In the genomic region with DNA sequence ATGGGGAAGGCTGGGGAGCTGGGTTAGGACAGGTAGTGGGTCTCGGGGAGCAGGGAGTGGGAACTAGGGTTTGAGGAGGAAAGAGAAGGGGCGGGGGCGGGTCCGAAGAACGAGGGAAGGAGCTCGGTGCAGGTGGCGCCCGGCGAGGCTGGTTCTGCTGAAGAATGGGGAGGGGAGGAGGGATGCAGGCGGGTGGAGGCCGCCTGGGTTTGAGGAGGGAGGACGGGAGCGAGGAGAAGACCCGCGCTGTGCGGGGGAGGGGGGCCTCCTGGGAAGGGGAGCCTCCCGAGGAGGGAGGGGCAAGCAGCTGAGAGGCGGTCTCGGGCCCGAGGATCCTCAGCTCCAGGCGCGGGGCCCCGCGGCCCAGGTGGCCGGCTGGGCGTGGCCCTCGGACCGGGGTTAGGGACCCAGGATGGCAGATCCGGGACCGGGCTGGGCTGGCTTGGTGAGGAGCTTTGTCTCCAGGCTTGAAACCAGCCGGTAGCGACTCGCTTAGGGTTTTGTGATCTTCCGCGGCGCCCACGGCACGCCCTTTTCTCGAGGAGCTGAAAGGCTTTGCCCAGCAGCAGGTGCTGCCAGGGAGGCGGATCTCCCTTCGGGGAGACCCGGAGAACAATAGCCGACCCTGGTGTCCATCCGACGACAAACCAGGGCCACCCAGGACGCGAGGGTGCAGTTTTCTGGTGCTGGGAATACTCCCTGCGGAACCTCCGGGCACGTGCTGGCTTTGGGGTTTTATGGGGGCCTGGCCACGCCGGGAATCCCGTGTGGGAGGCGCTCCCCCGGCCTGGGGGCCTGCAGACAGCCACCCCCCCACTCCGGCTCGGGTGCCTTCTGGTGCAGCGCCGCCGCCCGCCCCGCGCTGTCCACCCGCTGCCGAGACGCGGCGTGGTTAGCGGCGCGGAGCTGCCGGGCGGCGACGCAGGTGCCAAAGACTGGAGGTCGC, we compare ENCODE assay signal across 1 cellular context.
TF ChIP-seq lines count a peak whose summit lies in the region.

No MANE protein-coding gene starts in this region.

TF ChIP-seq in WTC11, 78 proteins besides CTCF, POLR2A, EP300 and RAD21 (continued from another document):
- TF ChIP-seq USF1 (CRISPR knock-in tag; IDR thresholded peaks at IDR 0.05) (peak; percentile 20; the same call in 1 of the 2 replicates), NFYB (CRISPR knock-in tag; conservative IDR thresholded peaks at IDR 0.05; ENCODE audit: low read depth) (no peak)
